7 cellular contexts compared by ENCODE assay signal in genomic region chr14:91323671-91324605, GRCh38.
DNase-seq lines count a peak whose midpoint lies in the region; ATAC-seq, FAIRE-seq and TF ChIP-seq lines count a peak whose summit lies in the region.

No MANE protein-coding gene starts in this region.

- peak; percentile 62 for ATAC-seq in HG02610 (IDR thresholded peaks at IDR 0.05; ENCODE audit: unreplicated experiment)

- H3K4me3 ChIP-seq in skin epidermis, result peak overlapping the region; percentile 3 to 37 (median 11)

- peak; percentile 69 for TF ChIP-seq POLR2A in GM12892 (IDR thresholded peaks at IDR 0.05; ENCODE audit: low read depth, low read length)

- H3K27ac ChIP-seq in skin epidermis, result peak overlapping the region in 20 of 21 experiments; percentile 42 to 84 (median 67)

- DNase-seq in GM12892 (ENCODE audit: insufficient read length) (peak; percentile 70), NCI-H1092 treated with DMSO at 0.1 percent for 48 hours (lab: John Stamatoyannopoulos, UW) (peak; percentile 61), T-helper 9 cell (peak; percentile 96), astrocyte of the hippocampus (ENCODE audit: low read depth, low spot score) (peak; percentile 79), hypothalamus (lab: John Stamatoyannopoulos, UW) (peak in 49 of 51 donors; percentile 19 to 94 (median 64))

- peak; percentile 96 for FAIRE-seq in GM12892 (lab: Jason Lieb, UNC)

Comparison
In these comparisons a context has a peak if more than half of its experiments do, and no peak if none do; other contexts are left out.
1. Peak in every context shown above with its lines: DNase-seq, ATAC-seq, H3K4me3 ChIP-seq and H3K27ac ChIP-seq.